ENCODE assay signal across 8 cellular contexts in genomic region chr6:137309078-137309762, GRCh38.
A peak's percentile ranks its signal among the peaks of the same experiment; 100 is the strongest.
DNase-seq lines count a peak whose midpoint lies in the region; ATAC-seq and FAIRE-seq lines count a peak whose summit lies in the region.

No MANE protein-coding gene starts in this region.

- in situ Hi-C loops in T47D (cut with HindIII; ENCODE audit: low pct_unique_long_range_greater_than_20kb, low sequenced_read_pairs), result no loop called here

- FAIRE-seq in GM19239 (lab: Jason Lieb, UNC), result no peak

- peak; percentile 84 for DNase-seq in A172 (ENCODE audit: low spot score)
- peak; percentile 22 for DNase-seq in GM03348 (ENCODE audit: low spot score)
- DNase-seq in NCI-H226, result peak; percentile 84
- peak; percentile 10 to 81 for DNase-seq in T47D (ENCODE audit: low read depth in 1 of 2, low spot score in 1 of 2)
- DNase-seq in left lobe of liver (ENCODE audit: low spot score), result peak; percentile 80
- DNase-seq in effector CD4-positive, alpha-beta T cell, result no peak
- DNase-seq in GM19239 (ENCODE audit: insufficient read length, low spot score), result no peak

- peak; percentile 99 for ATAC-seq in left lobe of liver
- ATAC-seq in activated CD4-positive, CD25-positive, alpha-beta regulatory T cell treated with anti-CD3 and anti-CD28 coated beads, Interleukin-2, amount 50 U/mL, for 24 hours, result no peak

Comparison
In these comparisons a context has a peak if more than half of its experiments do, and no peak if none do; other contexts are left out.
1. DNase-seq: peak in A172 (single experiment), GM03348 (single experiment), NCI-H226 (single experiment), T47D (2 of 2) and left lobe of liver (single experiment); none in effector CD4-positive, alpha-beta T cell (single experiment) and GM19239 (single experiment).